Comparison of ENCODE assay signal across 8 cellular contexts in genomic region chr11:65571420-65571819, GRCh38. TPM values are rescaled to one million over a fixed set of nuclear protein-coding genes. Genes with fewer than 3 reads are reported as not detected.
DNase-seq lines count a peak whose midpoint lies in the region; ATAC-seq, FAIRE-seq and TF ChIP-seq lines count a peak whose summit lies in the region.

No MANE protein-coding gene starts in this region.

- DNase-seq in heart right ventricle: no peak
- no peak for DNase-seq in left cardiac atrium
- DNase-seq in K562 (ENCODE audit: extremely low read depth in 1 of 4, low spot score in 3 of 4): peak in 1 of 4 experiments; percentile 41
- DNase-seq in memory B cell (ENCODE audit: low spot score in 2 of 2): no peak
- DNase-seq in upper lobe of right lung: no peak

- peak overlapping the region in 7 of 10 donors; percentile 92 to 100 (median 96) for H3K27ac ChIP-seq in heart right ventricle
- H3K27ac ChIP-seq in K562 (ENCODE audit: extremely low read depth, low read depth, low read length): peak overlapping the region; percentile 62; the same call in 1 of the 3 replicates
- peak overlapping the region; percentile 90 for H3K27ac ChIP-seq in upper lobe of right lung

- no peak for TF ChIP-seq EP300 in K562 (IDR thresholded peaks at IDR 0.05; ENCODE audit: low read length)

- peaks cover 24 to 72% (median 65%) of the 10 kb centered on the region in 9 donors for H3K4me1 ChIP-seq in heart right ventricle
- peaks cover 43 to 72% of the 10 kb centered on the region in 2 experiments for H3K4me1 ChIP-seq in K562 (replicated peaks in 1 of 2; ENCODE audit: control insufficient read depth in 2 of 2, insufficient read depth in 2 of 2, low read length in 2 of 2)
- peaks cover 49% of the 10 kb centered on the region for H3K4me1 ChIP-seq in upper lobe of right lung

- H3K27ac Mint-ChIP-seq in memory B cell: peak overlapping the region; percentile 98

- peaks cover 6% of the 10 kb centered on the region for H3K36me3 Mint-ChIP-seq in memory B cell

- H3K9me3 ChIP-seq in heart right ventricle: no peaks in the 10 kb centered on the region
- H3K9me3 ChIP-seq in K562 (replicated peaks; ENCODE audit: control insufficient read depth, insufficient read depth, low read depth, low read length): no peaks in the 10 kb centered on the region
- no peaks in the 10 kb centered on the region for H3K9me3 ChIP-seq in upper lobe of right lung

- H3K27me3 ChIP-seq in heart right ventricle (no peaks in the 10 kb centered on the region), K562 (ENCODE audit: control insufficient read depth in 2 of 2, insufficient read depth in 2 of 2, low read length in 2 of 2) (no peaks in the 10 kb centered on the region; a peak in 1 of 5 replicates), upper lobe of right lung (no peaks in the 10 kb centered on the region)

- no peak for ATAC-seq in heart right ventricle
- ATAC-seq in left cardiac atrium: no peak
- ATAC-seq in K562: no peak
- ATAC-seq in memory B cell (ENCODE audit: low read depth): no peak
- no peak for ATAC-seq in upper lobe of right lung
- ATAC-seq in HG02973 (IDR thresholded peaks at IDR 0.05; ENCODE audit: unreplicated experiment): no peak
- ATAC-seq in HG02852 (IDR thresholded peaks at IDR 0.05; ENCODE audit: unreplicated experiment): no peak
- ATAC-seq in GM21786 (IDR thresholded peaks at IDR 0.05; ENCODE audit: unreplicated experiment): no peak

- no peak for TF ChIP-seq POLR2A in K562 (conservative IDR thresholded peaks at IDR 0.05)

- FAIRE-seq in K562 (lab: Jason Lieb, UNC): no peak

- CTCF ChIA-PET in K562 (lab: Yijun Ruan, JAX; ENCODE audit: low intra/inter-chr PET ratio): interaction anchor here (0.6 to 6.5 kb wide), 3 partner anchors 25 to 1229 kb away, joined by 3 to 63 read pairs (median 4); no protein-coding TSS in a partner anchor

- peaks cover 6% of the 10 kb centered on the region for H4K20me1 ChIP-seq in K562 (replicated peaks; ENCODE audit: control insufficient read depth, insufficient read depth, low read length)

- no peak overlapping the region for H2AFZ ChIP-seq in K562 (ENCODE audit: low read depth, low read length)

- no peaks in the 10 kb centered on the region for H3K27me3 Mint-ChIP-seq in memory B cell

- TF ChIP-seq RAD21 in K562 (CRISPR knock-in tag; conservative IDR thresholded peaks at IDR 0.05 in 1 of 2, IDR thresholded peaks at IDR 0.05 in 1 of 2): no peak

- peaks cover 0 to 16% (median 0%) of the 10 kb centered on the region in 9 donors for H3K36me3 ChIP-seq in heart right ventricle
- H3K36me3 ChIP-seq in K562 (ENCODE audit: control insufficient read depth, insufficient read depth, low read length): peaks cover 19% of the 10 kb centered on the region; the same call in 2 of the 3 replicates
- H3K36me3 ChIP-seq in upper lobe of right lung: no peaks in the 10 kb centered on the region

- in situ Hi-C loops in K562 (cut with MboI): no loop called here

- H3K4me2 ChIP-seq in K562 (ENCODE audit: insufficient read depth, low read length): peak overlapping the region; percentile 99

- POLR2A ChIA-PET in K562 (lab: Yijun Ruan, JAX): interaction anchor here (0.6 to 4.7 kb wide), 12 partner anchors 11 to 454 kb away, joined by 3 to 35 read pairs (median 4); partner anchors contain the start of genes MALAT1, NEAT1 and ZNHIT2

- 65 to 76% methylated on average over 9 of the region's 9 CpGs for WGBS in heart right ventricle, 2 donors
- WGBS in K562 (ENCODE audit: insufficient coverage, low coverage, missing lambda C conversion rate): 19% methylated on average over 9 of the region's 9 CpGs

- intact Hi-C loops in heart right ventricle (cut with DNase I): loop anchor here in 5 of 10 donors (2.0 to 5.0 kb wide), 5 partner anchors 31 to 346 kb away; partner anchors contain the start of genes MAP3K11 (in 2 of the 5), C11orf68 (in 1 of the 5) and DRAP1 (in 1 of the 5)
- intact Hi-C loops in left cardiac atrium (cut with DNase I): no loop called here
- intact Hi-C loops in K562 (cut with micrococcal nuclease): loop anchor here (5.0 kb wide), 2 partner anchors 44 to 99 kb away; partner anchors contain the start of gene SCYL1
- intact Hi-C loops in upper lobe of right lung (cut with DNase I): no loop called here

- peaks cover 44% of the 10 kb centered on the region for H3K4me1 Mint-ChIP-seq in memory B cell

- H3K4me3 ChIP-seq in heart right ventricle (peak overlapping the region in 8 of 10 donors; percentile 76 to 98 (median 86)), K562 (peak overlapping the region; percentile 65), upper lobe of right lung (peak overlapping the region; percentile 66)

- TF ChIP-seq CTCF in heart right ventricle (IDR thresholded peaks at IDR 0.05) (no peak), K562 (IDR thresholded peaks at IDR 0.05 in 2 of 3, conservative IDR thresholded peaks at IDR 0.05 in 1 of 3; ENCODE audit: insufficient read depth in 2 of 3, low read depth in 1 of 3, low read length in 3 of 3) (no peak), upper lobe of right lung (IDR thresholded peaks at IDR 0.05) (no peak)

- peaks cover 5% of the 10 kb centered on the region for H3K9me1 ChIP-seq in K562 (ENCODE audit: control insufficient read depth, insufficient read depth, low read length)

- peak overlapping the region; percentile 99 for H3K4me3 Mint-ChIP-seq in memory B cell

- H3K9me3 Mint-ChIP-seq in memory B cell: no peaks in the 10 kb centered on the region

- BruUV-seq in K562 (replicated peaks; lab: Mats Ljungman, UMichigan): no TSS peak

- H3K79me2 ChIP-seq in K562 (ENCODE audit: control insufficient read depth, insufficient read depth, low read length): peaks cover 62% of the 10 kb centered on the region

- H3K9ac ChIP-seq in K562 (ENCODE audit: insufficient read depth in 1 of 2, low read depth in 2 of 2, low read length in 2 of 2): peak overlapping the region; percentile 82 to 98

RNA-seq across cellular contexts. Expression of gene FAM89B, which starts 0.9 kb away (rescaled TPM):
- total RNA-seq in heart right ventricle: 10 to 100 TPM; 21.2 to 54.9 (median 29.2) TPM
- 10 to 100 TPM; 42.0 to 55.7 TPM for polyA plus RNA-seq in heart right ventricle
- 10 to 100 TPM; 33.5 to 34.5 TPM for total RNA-seq in left cardiac atrium
- 6.1 and 32.6 TPM in 2 replicates for total RNA-seq in K562 (2011; cell fraction: chromatin; rRNA removed; ENCODE audit: low replicate concordance)
- total RNA-seq in K562 (2011; cell fraction: nucleolus; rRNA removed): 30.5 and 31.9 TPM in 2 replicates
- 14.4 and 16.7 TPM in 2 replicates for total RNA-seq in K562 (2011; cell fraction: nucleoplasm; rRNA removed)
- total RNA-seq in K562 (2014; rRNA removed): 26.1 and 36.0 TPM in 2 replicates
- total RNA-seq in K562 (2014; rRNA removed; fragmentation: Illumina TruSeq; extraction: Trizol): 3.2 and 4.2 TPM in 2 replicates
- total RNA-seq in K562 (2015; rRNA removed; fragmentation: Illumina TruSeq; extraction: Trizol): 12.3 and 12.6 TPM in 2 replicates
- total RNA-seq in K562 (2021): 24.2 and 26.9 TPM in 2 replicates
- polyA plus RNA-seq in K562 (2011; rRNA removed): 9.7 and 12.3 TPM in 2 replicates
- polyA plus RNA-seq in K562 (2011; cell fraction: cytosol; rRNA removed): 21.6 and 65.1 TPM in 2 replicates
- polyA plus RNA-seq in K562 (2011; cell fraction: nucleus; rRNA removed): 29.6 and 55.3 TPM in 2 replicates
- 17.8 and 26.2 TPM in 2 replicates for polyA plus RNA-seq in K562 (2012)
- 11.9 and 21.9 TPM in 2 replicates for polyA plus RNA-seq in K562 (2014; fragmentation: Illumina TruSeq; extraction: Trizol)
- under 1 TPM; 0.32 to 0.83 TPM for polyA plus RNA-seq in K562 (2014; fragmentation: Nextera tagmentation; extraction: Ambion mirVana)
- 27.6 and 33.4 TPM in 2 replicates for polyA plus RNA-seq in K562 (2014; rRNA removed)
- polyA minus RNA-seq in K562 (2011; rRNA and poly(A)+ RNA removed): 2.2 and 3.2 TPM in 2 replicates
- polyA minus RNA-seq in K562 (2011; cell fraction: cytosol; rRNA and poly(A)+ RNA removed): 7.2 and 7.9 TPM in 2 replicates
- polyA minus RNA-seq in K562 (2011; cell fraction: nucleus; rRNA and poly(A)+ RNA removed): 22.2 and 25.9 TPM in 2 replicates
- 44.1 TPM for total RNA-seq in upper lobe of right lung

RNA-seq across cellular contexts. Expression of gene ZNRD2, which starts 1.1 kb away (rescaled TPM):
- 10 to 100 TPM; 23.7 to 44.0 (median 26.3) TPM for total RNA-seq in heart right ventricle
- polyA plus RNA-seq in heart right ventricle: 10 to 100 TPM; 55.6 to 92.0 TPM
- 10 to 100 TPM; 24.6 to 35.0 TPM for total RNA-seq in left cardiac atrium
- total RNA-seq in K562 (2011; cell fraction: chromatin; rRNA removed; ENCODE audit: low replicate concordance): 16.9 and 90.0 TPM in 2 replicates
- 98.3 and 115 TPM in 2 replicates for total RNA-seq in K562 (2011; cell fraction: nucleolus; rRNA removed)
- total RNA-seq in K562 (2011; cell fraction: nucleoplasm; rRNA removed): 36.5 and 47.7 TPM in 2 replicates
- total RNA-seq in K562 (2014; rRNA removed): 129 and 153 TPM in 2 replicates
- total RNA-seq in K562 (2014; rRNA removed; fragmentation: Illumina TruSeq; extraction: Trizol): 8.5 and 13.4 TPM in 2 replicates
- 60.4 and 61.8 TPM in 2 replicates for total RNA-seq in K562 (2015; rRNA removed; fragmentation: Illumina TruSeq; extraction: Trizol)
- total RNA-seq in K562 (2021): 106 and 114 TPM in 2 replicates
- polyA plus RNA-seq in K562 (2011; rRNA removed): 40.4 and 51.9 TPM in 2 replicates
- 70.6 and 201 TPM in 2 replicates for polyA plus RNA-seq in K562 (2011; cell fraction: cytosol; rRNA removed)
- polyA plus RNA-seq in K562 (2011; cell fraction: nucleus; rRNA removed): 69.6 and 90.0 TPM in 2 replicates
- 75.0 and 123 TPM in 2 replicates for polyA plus RNA-seq in K562 (2012)
- polyA plus RNA-seq in K562 (2014; fragmentation: Illumina TruSeq; extraction: Trizol): 16.6 and 77.3 TPM in 2 replicates
- polyA plus RNA-seq in K562 (2014; fragmentation: Nextera tagmentation; extraction: Ambion mirVana): 10 to 100 TPM; 35.6 to 66.3 TPM
- polyA plus RNA-seq in K562 (2014; rRNA removed): 123 and 130 TPM in 2 replicates
- polyA minus RNA-seq in K562 (2011; rRNA and poly(A)+ RNA removed): 7.4 TPM in 2 replicates
- polyA minus RNA-seq in K562 (2011; cell fraction: cytosol; rRNA and poly(A)+ RNA removed): 22.4 and 23.0 TPM in 2 replicates
- 61.0 and 62.0 TPM in 2 replicates for polyA minus RNA-seq in K562 (2011; cell fraction: nucleus; rRNA and poly(A)+ RNA removed)
- total RNA-seq in upper lobe of right lung: 24.0 TPM

RNA-seq across cellular contexts. Expression of gene EHBP1L1, which starts 4.4 kb away (rescaled TPM):
- total RNA-seq in heart right ventricle (100 to 1,000 TPM in 1 of 10 donors, 10 to 100 TPM in 9; 42.9 to 113 (median 53.9) TPM), left cardiac atrium (10 to 100 TPM; 53.4 to 61.0 TPM), K562 (2014; rRNA removed) (80.6 and 98.7 TPM in 2 replicates), K562 (2014; rRNA removed; fragmentation: Illumina TruSeq; extraction: Trizol) (24.2 and 28.8 TPM in 2 replicates), K562 (2015; rRNA removed; fragmentation: Illumina TruSeq; extraction: Trizol) (26.3 and 29.2 TPM in 2 replicates), K562 (2021) (60.9 and 87.1 TPM in 2 replicates), upper lobe of right lung (88.3 TPM)
- polyA plus RNA-seq in heart right ventricle (10 to 100 TPM; 30.8 to 62.6 TPM), K562 (2011; rRNA removed) (19.2 and 29.8 TPM in 2 replicates), K562 (2014; fragmentation: Illumina TruSeq; extraction: Trizol) (36.9 and 50.9 TPM in 2 replicates), K562 (2014; fragmentation: Nextera tagmentation; extraction: Ambion mirVana) (under 1 TPM; 0.03 to 0.38 TPM), K562 (2014; rRNA removed) (56.4 and 61.3 TPM in 2 replicates)
- total RNA-seq in K562 (2011; cell fraction: chromatin; rRNA removed; ENCODE audit: low replicate concordance): 131 and 234 TPM in 2 replicates
- total RNA-seq in K562 (2011; cell fraction: nucleolus; rRNA removed): 106 and 109 TPM in 2 replicates
- 106 and 124 TPM in 2 replicates for total RNA-seq in K562 (2011; cell fraction: nucleoplasm; rRNA removed)
- polyA plus RNA-seq in K562 (2011; cell fraction: cytosol; rRNA removed): 22.0 and 75.3 TPM in 2 replicates
- polyA plus RNA-seq in K562 (2011; cell fraction: nucleus; rRNA removed): 63.0 and 156 TPM in 2 replicates
- 47.0 and 62.8 TPM in 2 replicates for polyA plus RNA-seq in K562 (2012)
- 15.6 and 21.1 TPM in 2 replicates for polyA minus RNA-seq in K562 (2011; rRNA and poly(A)+ RNA removed)
- 50.6 and 59.1 TPM in 2 replicates for polyA minus RNA-seq in K562 (2011; cell fraction: cytosol; rRNA and poly(A)+ RNA removed)
- polyA minus RNA-seq in K562 (2011; cell fraction: nucleus; rRNA and poly(A)+ RNA removed): 17.2 and 21.5 TPM in 2 replicates

RNA-seq across cellular contexts. Expression of gene LTBP3, which starts 13.3 kb away (rescaled TPM):
- total RNA-seq in heart right ventricle: 10 to 100 TPM; 54.4 to 92.5 (median 72.8) TPM
- 10 to 100 TPM; 42.7 to 79.7 TPM for polyA plus RNA-seq in heart right ventricle
- 10 to 100 TPM; 85.6 to 96.2 TPM for total RNA-seq in left cardiac atrium
- 78.9 and 182 TPM in 2 replicates for total RNA-seq in K562 (2011; cell fraction: chromatin; rRNA removed; ENCODE audit: low replicate concordance)
- total RNA-seq in K562 (2011; cell fraction: nucleolus; rRNA removed): 71.7 and 81.2 TPM in 2 replicates
- total RNA-seq in K562 (2011; cell fraction: nucleoplasm; rRNA removed): 77.2 and 120 TPM in 2 replicates
- total RNA-seq in K562 (2014; rRNA removed): 15.0 and 19.3 TPM in 2 replicates
- total RNA-seq in K562 (2014; rRNA removed; fragmentation: Illumina TruSeq; extraction: Trizol): 1.3 and 1.7 TPM in 2 replicates
- 3.8 and 4.4 TPM in 2 replicates for total RNA-seq in K562 (2015; rRNA removed; fragmentation: Illumina TruSeq; extraction: Trizol)
- 17.1 and 18.8 TPM in 2 replicates for total RNA-seq in K562 (2021)
- polyA plus RNA-seq in K562 (2011; rRNA removed): 7.4 and 17.0 TPM in 2 replicates
- 13.4 and 20.3 TPM in 2 replicates for polyA plus RNA-seq in K562 (2011; cell fraction: cytosol; rRNA removed)
- polyA plus RNA-seq in K562 (2011; cell fraction: nucleus; rRNA removed): 102 and 163 TPM in 2 replicates
- 19.2 and 25.7 TPM in 2 replicates for polyA plus RNA-seq in K562 (2012)
- polyA plus RNA-seq in K562 (2014; fragmentation: Illumina TruSeq; extraction: Trizol): 4.8 and 6.9 TPM in 2 replicates
- polyA plus RNA-seq in K562 (2014; fragmentation: Nextera tagmentation; extraction: Ambion mirVana): under 1 TPM; 0.06 to 0.14 TPM
- polyA plus RNA-seq in K562 (2014; rRNA removed): 14.6 and 20.5 TPM in 2 replicates
- polyA minus RNA-seq in K562 (2011; rRNA and poly(A)+ RNA removed): 6.4 and 7.8 TPM in 2 replicates
- polyA minus RNA-seq in K562 (2011; cell fraction: cytosol; rRNA and poly(A)+ RNA removed): 7.6 and 12.6 TPM in 2 replicates
- 18.2 and 23.1 TPM in 2 replicates for polyA minus RNA-seq in K562 (2011; cell fraction: nucleus; rRNA and poly(A)+ RNA removed)
- total RNA-seq in upper lobe of right lung: 128 TPM

RNA-seq across cellular contexts. Expression of gene KCNK7, which starts 24.2 kb away (rescaled TPM):
- total RNA-seq in heart right ventricle (1 to 10 TPM in 2 of 10 donors, under 1 TPM in 6, not detected in 2; 0.22 to 1.5 (median 0.35) TPM), left cardiac atrium (under 1 TPM; 0.31 to 0.53 TPM), K562 (2014; rRNA removed) (not detected in 2 replicates), K562 (2014; rRNA removed; fragmentation: Illumina TruSeq; extraction: Trizol) (not detected in 2 replicates), K562 (2015; rRNA removed; fragmentation: Illumina TruSeq; extraction: Trizol) (not detected in 2 replicates), K562 (2021) (0.40 TPM in 1 of 2 replicates, not detected in the other), upper lobe of right lung (1.3 TPM)
- polyA plus RNA-seq in heart right ventricle (1 to 10 TPM in 1 of 2 donors, under 1 TPM in 1; 0.48 to 1.4 TPM), K562 (2011; rRNA removed) (not detected in 2 replicates), K562 (2014; fragmentation: Illumina TruSeq; extraction: Trizol) (not detected in 2 replicates), K562 (2014; fragmentation: Nextera tagmentation; extraction: Ambion mirVana) (not detected), K562 (2014; rRNA removed) (0.07 TPM in 1 of 2 replicates, not detected in the other)
- total RNA-seq in K562 (2011; cell fraction: chromatin; rRNA removed; ENCODE audit: low replicate concordance): 0.33 and 1.00 TPM in 2 replicates
- total RNA-seq in K562 (2011; cell fraction: nucleolus; rRNA removed): 0.26 TPM in 1 of 2 replicates, not detected in the other
- 0.29 TPM in 1 of 2 replicates, not detected in the other for total RNA-seq in K562 (2011; cell fraction: nucleoplasm; rRNA removed)
- polyA plus RNA-seq in K562 (2011; cell fraction: cytosol; rRNA removed): 0.28 TPM in 1 of 2 replicates, not detected in the other
- not detected in 2 replicates for polyA plus RNA-seq in K562 (2011; cell fraction: nucleus; rRNA removed)
- polyA plus RNA-seq in K562 (2012): 0.39 and 0.58 TPM in 2 replicates
- not detected in 2 replicates for polyA minus RNA-seq in K562 (2011; rRNA and poly(A)+ RNA removed)
- polyA minus RNA-seq in K562 (2011; cell fraction: cytosol; rRNA and poly(A)+ RNA removed): not detected in 2 replicates
- 0.27 TPM in 1 of 2 replicates, not detected in the other for polyA minus RNA-seq in K562 (2011; cell fraction: nucleus; rRNA and poly(A)+ RNA removed)
